ENCODE assay signal across 1 cellular context in genomic region chr22:21455334-21456089, GRCh38.
TF ChIP-seq lines count a peak whose summit lies in the region.

No MANE protein-coding gene starts in this region.

TF ChIP-seq in A549, 52 proteins besides CTCF, POLR2A, EP300 and RAD21 (continued from another document):
- TF ChIP-seq BCL3 (IDR thresholded peaks at IDR 0.05) (no peak), KDM5A (IDR thresholded peaks at IDR 0.05) (no peak), PBX3 (IDR thresholded peaks at IDR 0.05) (no peak), BHLHE40 (IDR thresholded peaks at IDR 0.05; ENCODE audit: low read depth, low read length) (no peak), RARB (CRISPR knock-in tag; IDR thresholded peaks at IDR 0.05) (no peak), KDM1A (IDR thresholded peaks at IDR 0.05; ENCODE audit: low read depth) (no peak), MYC (IDR thresholded peaks at IDR 0.05; ENCODE audit: borderline replicate concordance, low read length) (no peak), REST (IDR thresholded peaks at IDR 0.05) (no peak), CEBPB (IDR thresholded peaks at IDR 0.05) (no peak), CBX8 (IDR thresholded peaks at IDR 0.05) (no peak), ZNF302 (CRISPR knock-in tag; IDR thresholded peaks at IDR 0.05) (no peak), CHD2 (IDR thresholded peaks at IDR 0.05; ENCODE audit: low read length, partially characterized antibody) (no peak), GATA3 (IDR thresholded peaks at IDR 0.05; ENCODE audit: borderline replicate concordance) (no peak), TFCP2L1 (CRISPR knock-in tag; IDR thresholded peaks at IDR 0.05) (no peak), FOXS1 (CRISPR knock-in tag; IDR thresholded peaks at IDR 0.05) (no peak)
